18 cellular contexts compared by ENCODE assay signal in genomic region chr1:223248787-223249175, GRCh38.
DNase-seq lines count a peak whose midpoint lies in the region; ATAC-seq and TF ChIP-seq lines count a peak whose summit lies in the region.
"Had no signal": no experiment of that assay in that cellular context is flagged by ENCODE, and none has a peak within 500 bp of the region (broad histone marks: within the 10 kb centered on the region; RNA-seq: fewer than 3 reads in every experiment).

No MANE protein-coding gene starts in this region.

- H3K36me3 Mint-ChIP-seq in naive thymus-derived CD4-positive, alpha-beta T cell = peaks cover 0 to 12% (median 5%) of the 10 kb centered on the region in 5 donors
- H3K36me3 Mint-ChIP-seq in mesothelial cell of epicardium = no peaks in the 10 kb centered on the region

- H3K27me3 ChIP-seq in naive thymus-derived CD4-positive, alpha-beta T cell (ENCODE audit: control insufficient read depth in 2 of 2, insufficient read depth in 2 of 2, low read length in 2 of 2) = no peaks in the 10 kb centered on the region
- H3K27me3 ChIP-seq: ascending aorta, left lung had no signal

- H3K27ac Mint-ChIP-seq in naive thymus-derived CD4-positive, alpha-beta T cell = peak overlapping the region in 8 of 9 donors; percentile 85 to 97 (median 90)
- no peak overlapping the region for H3K27ac Mint-ChIP-seq in mesothelial cell of epicardium
- H3K27ac Mint-ChIP-seq: dendritic cell treated with granulocyte-macrophage colony-stimulating factor and Interleukin-4, amounts not matched to agents 40 ng/mL and 50 ng/mL, for 4 days had no signal

- POLR2A ChIA-PET in naive thymus-derived CD4-positive, alpha-beta T cell (lab: Charles Lee) = interaction anchor here (1.2 kb wide), 1 partner anchor 18 kb away, joined by 4 read pairs; no protein-coding TSS in a partner anchor

- peaks cover 0 to 4% (median 0%) of the 10 kb centered on the region in 11 donors for H3K9me3 Mint-ChIP-seq in naive thymus-derived CD4-positive, alpha-beta T cell
- H3K9me3 Mint-ChIP-seq in mesothelial cell of epicardium = peaks cover 3% of the 10 kb centered on the region
- H3K9me3 Mint-ChIP-seq: dendritic cell treated with granulocyte-macrophage colony-stimulating factor and Interleukin-4, amounts not matched to agents 40 ng/mL and 50 ng/mL, for 4 days had no signal

- intact Hi-C loops in naive thymus-derived CD4-positive, alpha-beta T cell (cut with micrococcal nuclease) = loop anchor here (1.0 to 5.0 kb wide), 7 partner anchors 12 to 116 kb away; partner anchors contain the start of genes SUSD4 (in 1 of the 2) and TLR5 (in 1 of the 2)

- H3K4me1 ChIP-seq in naive thymus-derived CD4-positive, alpha-beta T cell (ENCODE audit: control insufficient read depth in 2 of 2, insufficient read depth in 2 of 2, low read length in 2 of 2) = peaks cover 14 to 34% of the 10 kb centered on the region in 2 donors
- H3K4me1 ChIP-seq: ascending aorta, left lung, psoas muscle had no signal

- no peaks in the 10 kb centered on the region for H3K27me3 Mint-ChIP-seq in naive thymus-derived CD4-positive, alpha-beta T cell
- peaks cover 53% of the 10 kb centered on the region for H3K27me3 Mint-ChIP-seq in mesothelial cell of epicardium (ENCODE audit: low read depth)

- CTCF ChIA-PET in naive thymus-derived CD4-positive, alpha-beta T cell (lab: Charles Lee) = interaction anchor here (0.7 to 1.4 kb wide), 3 partner anchors 10 to 120 kb away, joined by 3 to 5 read pairs (median 3); no protein-coding TSS in a partner anchor

- ATAC-seq in naive thymus-derived CD4-positive, alpha-beta T cell = peak; percentile 87
- ATAC-seq: left lung, psoas muscle had no signal

- DNase-seq in activated naive CD4-positive, alpha-beta T cell treated with Interleukin-2 at 50 U/mL for 16 hours = peak; percentile 16
- DNase-seq in activated naive CD4-positive, alpha-beta T cell treated with anti-CD3 and anti-CD28 coated beads, Interleukin-2, amount 50 U/mL, for 16 hours = no peak
- peak; percentile 84 for DNase-seq in NCI-H510A treated with DMSO at 0.1 percent for 48 hours (lab: John Stamatoyannopoulos, UW)
- peak; percentile 73 for DNase-seq in activated effector memory CD4-positive, alpha-beta T cell treated with anti-CD3 and anti-CD28 coated beads, Interleukin-2, amount 50 U/mL, for 16 hours
- DNase-seq in naive thymus-derived CD4-positive, alpha-beta T cell = peak in 7 of 9 donors; percentile 60 to 81 (median 72)
- DNase-seq in NCI-H446 (lab: John Stamatoyannopoulos, UW) = no peak
- no peak for DNase-seq in NCI-H2171 (lab: John Stamatoyannopoulos, UW)
- DNase-seq in mesothelial cell of epicardium (ENCODE audit: low spot score in 2 of 2, unreplicated experiment in 2 of 2) = no peak
- DNase-seq: AML-193, hippocampal formation, left lung, NCI-H187, psoas muscle, SHP77 treated with DMSO at 0.1 percent for 48 hours had no signal

- no peaks in the 10 kb centered on the region for H3K9me3 ChIP-seq in naive thymus-derived CD4-positive, alpha-beta T cell (ENCODE audit: control insufficient read depth in 2 of 3, low read length in 3 of 3)
- H3K9me3 ChIP-seq: ascending aorta, left lung, psoas muscle, thoracic aorta had no signal

- peak overlapping the region; percentile 58 for H3K27ac ChIP-seq in naive thymus-derived CD4-positive, alpha-beta T cell (ENCODE audit: low read depth, low read length)
- H3K27ac ChIP-seq: ascending aorta, HL-60, left lung, psoas muscle, thoracic aorta had no signal

- no peaks in the 10 kb centered on the region for H3K36me3 ChIP-seq in naive thymus-derived CD4-positive, alpha-beta T cell (ENCODE audit: control insufficient read depth in 2 of 3, insufficient read depth in 3 of 3, low read length in 3 of 3)
- H3K36me3 ChIP-seq: ascending aorta, left lung, thoracic aorta had no signal

- no peak for TF ChIP-seq CTCF in mesothelial cell of epicardium (IDR thresholded peaks at IDR 0.05; ENCODE audit: unreplicated experiment)

- peak overlapping the region in 9 of 10 donors; percentile 25 to 73 (median 63) for H3K4me3 Mint-ChIP-seq in naive thymus-derived CD4-positive, alpha-beta T cell
- H3K4me3 Mint-ChIP-seq in mesothelial cell of epicardium = no peak overlapping the region
- H3K4me3 Mint-ChIP-seq: dendritic cell treated with granulocyte-macrophage colony-stimulating factor and Interleukin-4, amounts not matched to agents 40 ng/mL and 50 ng/mL, for 4 days had no signal

- no peak overlapping the region for H3K4me3 ChIP-seq in naive thymus-derived CD4-positive, alpha-beta T cell (ENCODE audit: low read length)
- H3K4me3 ChIP-seq: ascending aorta, left lung, psoas muscle, thoracic aorta had no signal

- peaks cover 10 to 84% (median 51%) of the 10 kb centered on the region in 7 donors for H3K4me1 Mint-ChIP-seq in naive thymus-derived CD4-positive, alpha-beta T cell
- H3K4me1 Mint-ChIP-seq in mesothelial cell of epicardium = no peaks in the 10 kb centered on the region

Comparison
In these comparisons a context has a peak if more than half of its experiments do, and no peak if none do; other contexts are left out.
1. DNase-seq: peak in activated naive CD4-positive, alpha-beta T cell treated with Interleukin-2 at 50 U/mL for 16 hours (single experiment), NCI-H510A treated with DMSO at 0.1 percent for 48 hours (single experiment), activated effector memory CD4-positive, alpha-beta T cell treated with anti-CD3 and anti-CD28 coated beads, Interleukin-2, amount 50 U/mL, for 16 hours (single experiment) and naive thymus-derived CD4-positive, alpha-beta T cell (7 of 9); none in activated naive CD4-positive, alpha-beta T cell treated with anti-CD3 and anti-CD28 coated beads, Interleukin-2, amount 50 U/mL, for 16 hours (single experiment), NCI-H446 (0 of 2), NCI-H2171 (single experiment) and mesothelial cell of epicardium (0 of 2).